In the genomic region with DNA sequence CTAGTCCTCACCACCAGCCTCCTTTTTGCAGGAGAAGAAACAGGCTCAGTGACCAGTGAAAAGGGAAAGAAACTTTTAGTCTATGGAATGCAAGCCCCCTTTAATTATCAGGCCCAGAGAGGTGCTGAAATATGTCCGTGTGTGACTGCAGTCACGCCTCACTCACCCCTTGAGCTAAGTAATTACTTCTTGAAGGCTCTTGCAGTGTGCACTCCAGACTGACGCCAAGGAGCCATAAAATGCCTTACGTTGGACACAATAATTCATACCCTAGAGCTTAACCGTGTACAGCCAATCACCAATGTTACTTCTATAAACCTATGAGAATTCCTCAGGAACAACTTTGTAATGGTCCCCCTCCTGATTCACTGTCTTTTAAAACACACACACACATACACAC, we compare ENCODE assay signal across 13 cellular contexts.
"Had no signal": no experiment of that assay in that cellular context is flagged by ENCODE, and none has a peak within 500 bp of the region (broad histone marks: within the 10 kb centered on the region; RNA-seq: fewer than 3 reads in every experiment).

No MANE protein-coding gene starts in this region.

- H3K4me3 ChIP-seq: esophagus muscularis mucosa, SJCRH30, upper lobe of left lung had no signal

- H3K9me3 ChIP-seq: esophagus muscularis mucosa, SJCRH30, upper lobe of left lung had no signal

- H3K36me3 ChIP-seq: esophagus muscularis mucosa, SJCRH30, upper lobe of left lung had no signal

- H3K4me1 ChIP-seq: SJCRH30 had no signal

- DNase-seq: activated CD4-positive, alpha-beta T cell treated with anti-CD3 and anti-CD28 coated beads for 4 hours; activated CD8-positive, alpha-beta T cell treated with anti-CD3 and anti-CD28 coated beads, Interleukin-2, amount 10 ng/mL, durations not matched to agents 7 days and 5 days; activated naive CD4-positive, alpha-beta T cell treated with Interleukin-2 at 50 U/mL for 16 hours; caudate nucleus; hypothalamus; SJCRH30; stimulated activated CD4-positive, alpha-beta T cell treated with anti-CD3 and anti-CD28 coated beads, Interleukin-2, amount 100 ng/mL, for 48 hours; SW 1271 had no signal

- H3K27ac Mint-ChIP-seq: activated CD8-positive, alpha-beta T cell treated with anti-CD3 and anti-CD28 coated beads, Interleukin-2, amount 10 ng/mL, durations not matched to agents 7 days and 5 days; mesothelial cell of epicardium; stimulated activated memory B cell treated with anti-CD40 and anti-IgM and Interleukin-4, amounts not matched to agents 10 μg/mL and 1 μg/mL and 100 μg/mL, for 72 hours; WTC11 had no signal

- H3K27ac ChIP-seq: esophagus muscularis mucosa, SJCRH30, upper lobe of left lung had no signal

- H3K9me3 Mint-ChIP-seq: mesothelial cell of epicardium; stimulated activated memory B cell treated with anti-CD40 and anti-IgM and Interleukin-4, amounts not matched to agents 10 μg/mL and 1 μg/mL and 100 μg/mL, for 72 hours; WTC11 had no signal

- H3K27me3 ChIP-seq: upper lobe of left lung had no signal

- ATAC-seq: activated CD8-positive, alpha-beta T cell treated with anti-CD3 and anti-CD28 coated beads, Interleukin-2, amount 10 ng/mL, durations not matched to agents 7 days and 5 days; stimulated activated memory B cell treated with anti-CD40 and anti-IgM and Interleukin-4, amounts not matched to agents 10 μg/mL and 1 μg/mL and 100 μg/mL, for 72 hours had no signal

- H3K4me3 Mint-ChIP-seq: activated CD8-positive, alpha-beta T cell treated with anti-CD3 and anti-CD28 coated beads, Interleukin-2, amount 10 ng/mL, durations not matched to agents 7 days and 5 days; mesothelial cell of epicardium; stimulated activated memory B cell treated with anti-CD40 and anti-IgM and Interleukin-4, amounts not matched to agents 10 μg/mL and 1 μg/mL and 100 μg/mL, for 72 hours; WTC11 had no signal

- H3K36me3 Mint-ChIP-seq: mesothelial cell of epicardium; stimulated activated memory B cell treated with anti-CD40 and anti-IgM and Interleukin-4, amounts not matched to agents 10 μg/mL and 1 μg/mL and 100 μg/mL, for 72 hours; WTC11 had no signal
